8 cellular contexts compared by ENCODE assay signal in the genomic region with DNA sequence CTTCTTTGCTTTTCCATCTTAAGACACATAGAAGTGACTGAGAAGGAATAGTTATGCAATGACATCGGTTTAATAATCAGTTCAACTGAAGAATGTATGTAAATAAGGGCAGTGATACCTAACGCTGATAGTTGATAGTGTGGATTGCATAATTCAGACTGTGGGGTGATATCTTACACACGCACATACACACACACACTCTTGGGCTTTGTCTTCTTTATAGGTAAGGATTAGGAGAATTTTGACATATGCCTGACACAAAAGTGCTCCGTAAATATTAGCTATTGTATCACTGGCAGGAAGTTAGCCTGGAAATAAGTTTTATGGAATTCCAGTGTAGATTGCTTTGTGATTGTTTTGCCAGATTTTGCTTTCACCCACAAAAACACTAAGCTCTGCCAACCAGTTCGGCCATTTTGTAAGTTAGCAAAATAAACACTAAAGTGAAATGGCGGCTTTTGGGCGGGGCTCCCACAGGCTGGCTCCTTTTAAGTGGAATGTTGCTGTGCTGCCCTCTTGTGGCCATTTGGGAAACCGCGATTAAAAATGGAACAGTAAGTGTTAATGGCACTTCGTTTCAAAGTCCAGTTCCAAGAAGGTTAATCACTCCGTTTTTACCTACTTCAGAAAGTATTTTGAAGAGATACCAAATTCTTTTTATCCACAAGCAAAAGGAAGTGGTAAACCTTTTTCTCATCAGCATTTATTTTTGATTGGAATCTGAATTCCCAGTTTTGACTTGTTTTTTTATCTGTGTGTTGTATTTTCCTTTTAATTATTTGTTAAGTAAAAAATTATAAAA. TPM values are rescaled to one million over a fixed set of nuclear protein-coding genes. Genes with fewer than 3 reads are reported as not detected.
DNase-seq lines count a peak whose midpoint lies in the region; ATAC-seq, FAIRE-seq and TF ChIP-seq lines count a peak whose summit lies in the region.

No MANE protein-coding gene starts in this region.

- TF ChIP-seq EP300 in sigmoid colon (IDR thresholded peaks at IDR 0.05) = no peak

- H3K9me3 Mint-ChIP-seq in Caco-2 (ENCODE audit: unreplicated experiment) = no peaks in the 10 kb centered on the region
- H3K9me3 Mint-ChIP-seq in brain = no peaks in the 10 kb centered on the region

- TF ChIP-seq POLR2A in sigmoid colon (IDR thresholded peaks at IDR 0.05) = no peak

- H3K4me3 ChIP-seq in Caco-2 (ENCODE audit: low read depth, low read length) = peak overlapping the region; percentile 10; the same call in 1 of the 2 replicates
- H3K4me3 ChIP-seq in sigmoid colon = peak overlapping the region; percentile 3 to 34 (median 17)

- TF ChIP-seq CTCF in Caco-2 (IDR thresholded peaks at IDR 0.05; ENCODE audit: insufficient read depth in 1 of 2, low read depth in 1 of 2, low read length in 1 of 2, severe bottlenecking in 1 of 2, unreplicated experiment in 1 of 2) (peak; percentile 64 to 78), brain (conservative IDR thresholded peaks at IDR 0.05) (peak; percentile 94), sigmoid colon (IDR thresholded peaks at IDR 0.05) (peak; percentile 83 to 95 (median 90))

- peaks cover 89% of the 10 kb centered on the region for H3K36me3 Mint-ChIP-seq in Caco-2 (ENCODE audit: insufficient read depth, unreplicated experiment)
- peaks cover 77% of the 10 kb centered on the region for H3K36me3 Mint-ChIP-seq in brain

- peaks cover 46% of the 10 kb centered on the region for H3K4me1 Mint-ChIP-seq in Caco-2 (ENCODE audit: low read depth, unreplicated experiment)
- H3K4me1 Mint-ChIP-seq in brain = peaks cover 96% of the 10 kb centered on the region

- peak overlapping the region; percentile 76 to 95 (median 92) for H3K27ac ChIP-seq in sigmoid colon

- 19 to 25% methylated on average over 11 of the region's 11 CpGs for WGBS in sigmoid colon, 2 donors

- no peaks in the 10 kb centered on the region for H3K9me3 ChIP-seq in Caco-2
- H3K9me3 ChIP-seq in sigmoid colon = no peaks in the 10 kb centered on the region

- H3K27ac Mint-ChIP-seq in Caco-2 (ENCODE audit: unreplicated experiment) (peak overlapping the region; percentile 88), brain (peak overlapping the region; percentile 77 to 99 (median 99))

- ATAC-seq in HG02642 (IDR thresholded peaks at IDR 0.05; ENCODE audit: poor library complexity, unreplicated experiment) (peak; percentile 41), HG02970 (IDR thresholded peaks at IDR 0.05; ENCODE audit: low FRiP score, unreplicated experiment) (no peak)

- CTCF ChIA-PET in Caco-2 (lab: Charles Lee) = interaction anchor here (0.9 to 1.6 kb wide), 6 partner anchors 18 to 121 kb away, joined by 3 to 17 read pairs (median 4); a partner anchor contains a TSS

- TSS peak; percentile 84 for BruUV-seq in Caco-2 (replicated peaks; lab: Mats Ljungman, UMichigan)

- no peaks in the 10 kb centered on the region for H3K27me3 ChIP-seq in Caco-2 (replicated peaks; ENCODE audit: control insufficient read depth, insufficient read depth, low read length)
- no peaks in the 10 kb centered on the region for H3K27me3 ChIP-seq in sigmoid colon

- POLR2A ChIA-PET in Caco-2 (lab: Charles Lee) = interaction anchor here (0.6 to 1.8 kb wide), 8 partner anchors 10 to 122 kb away, joined by 3 to 19 read pairs (median 4); a partner anchor contains a TSS

- FAIRE-seq in TTC549 (lab: Jason Lieb, UNC) = peak; percentile 87

- H3K4me1 ChIP-seq in Caco-2 (peaks cover 72% of the 10 kb centered on the region), sigmoid colon (peaks cover 0 to 97% (median 86%) of the 10 kb centered on the region in 4 donors)

- intact Hi-C loops in Caco-2 (cut with micrococcal nuclease; ENCODE audit: unreplicated experiment) (loop anchor here (1.0 kb wide), 6 partner anchors 14 to 173 kb away; no protein-coding TSS in a partner anchor), sigmoid colon (cut with DNase I) (loop anchor here (1.0 to 5.0 kb wide), 2 partner anchors 36 to 109 kb away; no protein-coding TSS in a partner anchor)

- no peaks in the 10 kb centered on the region for H3K27me3 Mint-ChIP-seq in Caco-2 (ENCODE audit: insufficient read depth, unreplicated experiment)
- H3K27me3 Mint-ChIP-seq in brain = no peaks in the 10 kb centered on the region

- peak overlapping the region; percentile 78 for H3K4me3 Mint-ChIP-seq in Caco-2 (ENCODE audit: unreplicated experiment)
- peak overlapping the region; percentile 65 to 74 (median 68) for H3K4me3 Mint-ChIP-seq in brain

- peak; percentile 92 for DNase-seq in Caco-2
- peak; percentile 78 for DNase-seq in NCI-H2107 (lab: John Stamatoyannopoulos, UW)
- DNase-seq in iPS DF 19.7 (ENCODE audit: low read depth, low spot score) = peak; percentile 52
- DNase-seq in sigmoid colon = peak; percentile 98

- H3K36me3 ChIP-seq in Caco-2 (ENCODE audit: control insufficient read depth, insufficient read depth, low read length) (no peaks in the 10 kb centered on the region), sigmoid colon (no peaks in the 10 kb centered on the region)

RNA-seq across cellular contexts. Expression of a gene that starts 17.7 kb away (rescaled TPM):
- total RNA-seq in Caco-2 (2022) (85.0 and 108 TPM in 2 replicates), sigmoid colon (100 to 1,000 TPM in 1 of 4 donors, 10 to 100 TPM in 3; 75.9 to 108 (median 90.0) TPM)
- polyA plus RNA-seq in brain (ENCODE audit: insufficient read depth, low read depth, low replicate concordance) (28.2 TPM), sigmoid colon (10 to 100 TPM; 16.0 to 48.4 (median 16.8) TPM)
